1 cellular context compared by ENCODE assay signal in the genomic region with DNA sequence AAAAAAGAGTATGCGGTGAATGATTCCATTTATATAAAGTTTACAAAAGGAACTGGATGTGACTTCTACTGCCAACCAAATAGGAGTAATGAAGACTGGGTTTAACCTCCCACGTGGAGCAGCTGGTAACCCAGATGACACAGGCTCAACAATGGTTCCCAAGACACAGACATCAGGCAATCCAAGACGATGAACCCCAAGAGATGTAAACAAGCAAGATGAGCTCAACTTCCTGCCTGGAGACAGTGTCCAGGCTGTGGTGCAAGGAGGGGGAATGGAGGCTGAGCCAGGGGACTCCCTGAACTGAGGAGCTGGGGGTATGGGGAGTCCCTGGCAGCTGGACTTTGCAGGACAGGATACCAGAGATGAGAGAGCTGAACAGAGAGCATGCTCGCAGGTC.
TF ChIP-seq lines count a peak whose summit lies in the region.

No MANE protein-coding gene starts in this region.

TF ChIP-seq in IMR-90, 13 proteins besides CTCF, POLR2A, EP300 and RAD21:
- TF ChIP-seq MAFK (IDR thresholded peaks at IDR 0.05; ENCODE audit: low read depth, low read length) (no peak), BHLHE40 (IDR thresholded peaks at IDR 0.05; ENCODE audit: low read depth, low read length) (no peak; the same call in 1 of the 2 replicates), CHD1 (IDR thresholded peaks at IDR 0.05; ENCODE audit: low read depth, low read length) (no peak), RCOR1 (IDR thresholded peaks at IDR 0.05; ENCODE audit: insufficient replicate concordance, low read length) (no peak), CEBPB (IDR thresholded peaks at IDR 0.05; ENCODE audit: low read depth, low read length) (peak; percentile 59; the same call in 1 of the 2 replicates), SMC3 (IDR thresholded peaks at IDR 0.05; ENCODE audit: low read depth, low read length) (no peak), MAZ (IDR thresholded peaks at IDR 0.05; ENCODE audit: borderline replicate concordance, low read depth, low read length) (peak; percentile 48; the same call in 1 of the 2 replicates), MXI1 (IDR thresholded peaks at IDR 0.05; ENCODE audit: borderline replicate concordance, low read depth, low read length) (peak; percentile 63; the same call in 1 of the 2 replicates), FOS (IDR thresholded peaks at IDR 0.05; ENCODE audit: low read depth, low read length) (peak; percentile 61), RFX5 (IDR thresholded peaks at IDR 0.05; ENCODE audit: low read depth, low read length) (peak; percentile 14; the same call in 1 of the 2 replicates), NFE2L2 (IDR thresholded peaks at IDR 0.05; ENCODE audit: low read depth, low read length) (no peak)
- TF ChIP-seq, protein P1, sequence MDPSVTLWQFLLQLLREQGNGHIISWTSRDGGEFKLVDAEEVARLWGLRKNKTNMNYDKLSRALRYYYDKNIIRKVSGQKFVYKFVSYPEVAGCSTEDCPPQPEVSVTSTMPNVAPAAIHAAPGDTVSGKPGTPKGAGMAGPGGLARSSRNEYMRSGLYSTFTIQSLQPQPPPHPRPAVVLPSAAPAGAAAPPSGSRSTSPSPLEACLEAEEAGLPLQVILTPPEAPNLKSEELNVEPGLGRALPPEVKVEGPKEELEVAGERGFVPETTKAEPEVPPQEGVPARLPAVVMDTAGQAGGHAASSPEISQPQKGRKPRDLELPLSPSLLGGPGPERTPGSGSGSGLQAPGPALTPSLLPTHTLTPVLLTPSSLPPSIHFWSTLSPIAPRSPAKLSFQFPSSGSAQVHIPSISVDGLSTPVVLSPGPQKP (IDR thresholded peaks at IDR 0.05; ENCODE audit: borderline replicate concordance, low read depth, low read length) = no peak
- TF ChIP-seq, protein P2, sequence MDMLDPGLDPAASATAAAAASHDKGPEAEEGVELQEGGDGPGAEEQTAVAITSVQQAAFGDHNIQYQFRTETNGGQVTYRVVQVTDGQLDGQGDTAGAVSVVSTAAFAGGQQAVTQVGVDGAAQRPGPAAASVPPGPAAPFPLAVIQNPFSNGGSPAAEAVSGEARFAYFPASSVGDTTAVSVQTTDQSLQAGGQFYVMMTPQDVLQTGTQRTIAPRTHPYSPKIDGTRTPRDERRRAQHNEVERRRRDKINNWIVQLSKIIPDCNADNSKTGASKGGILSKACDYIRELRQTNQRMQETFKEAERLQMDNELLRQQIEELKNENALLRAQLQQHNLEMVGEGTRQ (IDR thresholded peaks at IDR 0.05; ENCODE audit: low read depth, low read length) = peak; percentile 81
